Comparison of ENCODE assay signal across 1 cellular context in the genomic region with DNA sequence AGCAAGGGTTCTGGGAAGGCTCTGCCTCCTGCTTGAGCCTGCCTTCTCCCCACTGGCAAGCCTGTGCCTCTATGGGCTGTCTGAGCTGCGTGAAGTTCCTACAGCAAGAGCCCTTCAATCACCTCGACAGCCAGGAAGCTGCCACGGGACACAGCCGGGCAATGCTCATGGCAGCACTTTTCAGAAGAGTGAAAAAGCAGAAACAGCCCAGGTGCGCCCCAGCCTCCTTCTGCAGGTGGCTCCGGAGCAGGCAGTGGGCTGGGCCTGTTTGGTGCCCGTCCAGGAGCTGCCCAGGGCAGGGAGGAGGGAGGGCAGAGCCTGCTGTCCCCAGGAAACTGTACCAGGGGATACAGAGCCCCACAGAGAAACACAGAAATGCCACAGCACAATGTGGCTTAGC.
TF ChIP-seq lines count a peak whose summit lies in the region.

No MANE protein-coding gene starts in this region.

TF ChIP-seq in IMR-90, 13 proteins besides CTCF, POLR2A, EP300 and RAD21 (continued from another document):
- TF ChIP-seq, protein P1, sequence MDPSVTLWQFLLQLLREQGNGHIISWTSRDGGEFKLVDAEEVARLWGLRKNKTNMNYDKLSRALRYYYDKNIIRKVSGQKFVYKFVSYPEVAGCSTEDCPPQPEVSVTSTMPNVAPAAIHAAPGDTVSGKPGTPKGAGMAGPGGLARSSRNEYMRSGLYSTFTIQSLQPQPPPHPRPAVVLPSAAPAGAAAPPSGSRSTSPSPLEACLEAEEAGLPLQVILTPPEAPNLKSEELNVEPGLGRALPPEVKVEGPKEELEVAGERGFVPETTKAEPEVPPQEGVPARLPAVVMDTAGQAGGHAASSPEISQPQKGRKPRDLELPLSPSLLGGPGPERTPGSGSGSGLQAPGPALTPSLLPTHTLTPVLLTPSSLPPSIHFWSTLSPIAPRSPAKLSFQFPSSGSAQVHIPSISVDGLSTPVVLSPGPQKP (IDR thresholded peaks at IDR 0.05; ENCODE audit: borderline replicate concordance, low read depth, low read length): no peak
- TF ChIP-seq CHD1 (IDR thresholded peaks at IDR 0.05; ENCODE audit: low read depth, low read length) (no peak), MAFK (IDR thresholded peaks at IDR 0.05; ENCODE audit: low read depth, low read length) (no peak), RCOR1 (IDR thresholded peaks at IDR 0.05; ENCODE audit: insufficient replicate concordance, low read length) (no peak)
TF ChIP-seq in IMR-90: peak in this region for 0.
